In the genomic region with DNA sequence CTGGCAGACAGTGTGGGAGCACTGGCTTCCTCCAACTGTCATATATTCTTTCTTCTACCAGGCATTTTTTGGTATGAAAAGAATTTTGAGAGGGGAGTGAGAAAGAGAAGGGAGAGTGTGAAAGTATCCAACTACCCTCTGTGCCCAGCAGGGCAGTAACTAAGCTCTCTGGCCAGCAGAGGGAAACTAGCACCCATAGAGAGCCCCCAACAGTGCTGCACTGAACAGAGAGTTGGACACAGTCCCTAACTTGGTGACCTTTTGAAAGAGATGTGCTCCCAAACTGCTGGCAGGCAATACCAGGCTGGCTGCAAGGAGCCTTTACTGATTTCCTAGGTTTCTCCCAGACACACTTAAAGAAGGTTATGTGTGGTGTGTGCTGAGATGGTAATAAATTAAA, we compare ENCODE assay signal across 9 cellular contexts.
A peak's percentile ranks its signal among the peaks of the same experiment; 100 is the strongest.
DNase-seq lines count a peak whose midpoint lies in the region; ATAC-seq and TF ChIP-seq lines count a peak whose summit lies in the region.
"Had no signal": no experiment of that assay in that cellular context is flagged by ENCODE, and none has a peak within 500 bp of the region (broad histone marks: within the 10 kb centered on the region; RNA-seq: fewer than 3 reads in every experiment).

No MANE protein-coding gene starts in this region.

- H3K36me3 ChIP-seq in BE2C, result no peaks in the 10 kb centered on the region

- no peak for ATAC-seq in HG03280 (IDR thresholded peaks at IDR 0.05; ENCODE audit: unreplicated experiment)
- no peak for ATAC-seq in GM21576 (IDR thresholded peaks at IDR 0.05; ENCODE audit: unreplicated experiment)

- no peak overlapping the region for H3K4me3 Mint-ChIP-seq in neural crest cell
- H3K4me3 Mint-ChIP-seq: activated CD4-positive, alpha-beta T cell treated with anti-CD3 and anti-CD28 coated beads, Interleukin-2, amount 10 ng/mL, durations not matched to agents 7 days and 5 days had no signal

- DNase-seq in BE2C (peak; percentile 18), NB4 (ENCODE audit: low read depth) (peak; percentile 6), fibroblast of gingiva (ENCODE audit: low read depth) (peak; percentile 60), neural crest cell (ENCODE audit: low read depth, low spot score) (no peak)
- DNase-seq in effector CD8-positive, alpha-beta T cell (lab: John Stamatoyannopoulos, UW), result no peak
- no peak for DNase-seq in activated effector memory CD4-positive, alpha-beta T cell treated with anti-CD3 and anti-CD28 coated beads, Interleukin-2, amount 50 U/mL, for 16 hours
- DNase-seq: activated CD4-positive, alpha-beta T cell treated with anti-CD3 and anti-CD28 coated beads, Interleukin-2, amount 10 ng/mL, durations not matched to agents 7 days and 5 days had no signal

- H3K9me3 Mint-ChIP-seq in neural crest cell, result no peaks in the 10 kb centered on the region
- H3K9me3 Mint-ChIP-seq: activated CD4-positive, alpha-beta T cell treated with anti-CD3 and anti-CD28 coated beads, Interleukin-2, amount 10 ng/mL, durations not matched to agents 7 days and 5 days had no signal

- H3K4me1 ChIP-seq in BE2C, result no peaks in the 10 kb centered on the region; the same call in 1 of the 2 replicates

- no peaks in the 10 kb centered on the region for H3K9me3 ChIP-seq in BE2C

- no peak for TF ChIP-seq POLR2A in NB4 (IDR thresholded peaks at IDR 0.05; ENCODE audit: extremely low read depth, insufficient read length)

- H3K27ac Mint-ChIP-seq in neural crest cell (ENCODE audit: unreplicated experiment), result no peak overlapping the region
- H3K27ac Mint-ChIP-seq: activated CD4-positive, alpha-beta T cell treated with anti-CD3 and anti-CD28 coated beads, Interleukin-2, amount 10 ng/mL, durations not matched to agents 7 days and 5 days had no signal

- H3K4me3 ChIP-seq in BE2C (ENCODE audit: low read depth, low read length) (no peak overlapping the region), NB4 (ENCODE audit: low read depth, low read length) (no peak overlapping the region)

- no peaks in the 10 kb centered on the region for H3K36me3 Mint-ChIP-seq in neural crest cell (ENCODE audit: low read depth)

- H3K4me1 Mint-ChIP-seq in neural crest cell, result peaks cover 4% of the 10 kb centered on the region
- H3K4me1 Mint-ChIP-seq: activated CD4-positive, alpha-beta T cell treated with anti-CD3 and anti-CD28 coated beads, Interleukin-2, amount 10 ng/mL, durations not matched to agents 7 days and 5 days had no signal

- H3K27me3 ChIP-seq in BE2C, result no peaks in the 10 kb centered on the region

- no peaks in the 10 kb centered on the region for H3K27me3 Mint-ChIP-seq in neural crest cell (ENCODE audit: low read depth)
- H3K27me3 Mint-ChIP-seq: activated CD4-positive, alpha-beta T cell treated with anti-CD3 and anti-CD28 coated beads, Interleukin-2, amount 10 ng/mL, durations not matched to agents 7 days and 5 days had no signal

- TF ChIP-seq CTCF in BE2C (IDR thresholded peaks at IDR 0.05; ENCODE audit: low read depth, low read length) (peak; percentile 61), NB4 (IDR thresholded peaks at IDR 0.05; ENCODE audit: low read depth, low read length) (peak; percentile 10), neural crest cell (conservative IDR thresholded peaks at IDR 0.05) (peak; percentile 53)

Comparison
In these comparisons a context has a peak if more than half of its experiments do, and no peak if none do; other contexts are left out.
1. DNase-seq: peak in BE2C (single experiment), NB4 (single experiment) and fibroblast of gingiva (single experiment); none in neural crest cell (single experiment), effector CD8-positive, alpha-beta T cell (single experiment) and activated effector memory CD4-positive, alpha-beta T cell treated with anti-CD3 and anti-CD28 coated beads, Interleukin-2, amount 50 U/mL, for 16 hours (single experiment).
2. CTCF ChIP-seq: peak in every context shown above with its lines; median percentile 61 in BE2C; 53 in neural crest cell; 10 in NB4.